8 cellular contexts compared by ENCODE assay signal in the genomic region with DNA sequence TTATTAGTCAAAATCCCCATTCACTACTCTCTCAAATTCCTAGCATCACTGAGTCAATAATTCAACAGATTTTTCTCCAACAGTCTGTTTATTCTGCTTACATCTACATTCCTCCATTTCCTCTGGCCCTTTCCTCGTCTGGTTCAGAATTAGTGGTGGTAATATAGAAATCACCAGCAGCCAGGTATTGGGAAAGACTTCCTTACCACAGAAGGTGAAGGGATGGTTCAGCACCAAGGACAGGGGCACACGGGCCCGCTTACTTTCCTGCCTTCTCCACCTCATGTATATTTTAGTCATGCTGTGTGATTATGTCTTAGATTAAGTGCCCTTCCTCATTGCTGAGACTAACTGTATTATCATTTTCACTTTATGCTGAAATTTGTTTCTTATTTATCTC.
A peak's percentile ranks its signal among the peaks of the same experiment; 100 is the strongest.
DNase-seq lines count a peak whose midpoint lies in the region; ATAC-seq and TF ChIP-seq lines count a peak whose summit lies in the region.

No MANE protein-coding gene starts in this region.

- H3K9me3 ChIP-seq in lower lobe of right lung = no peaks in the 10 kb centered on the region

- peak; percentile 46 for DNase-seq in Daoy (ENCODE audit: low read depth)
- peak; percentile 69 to 71 for DNase-seq in Kasumi-1 (lab: John Stamatoyannopoulos, UW)
- peak; percentile 40 for DNase-seq in activated T-cell treated with anti-CD3 and anti-CD28 coated beads, Interleukin-2, amount 50 U/mL, for 24 hours
- peak; percentile 54 for DNase-seq in lower lobe of right lung
- no peak for DNase-seq in dedifferentiated amniotic fluid mesenchymal stem cell (ENCODE audit: extremely low spot score)
- DNase-seq in stimulated activated effector memory CD8-positive, alpha-beta T cell treated with anti-CD3 and anti-CD28 coated beads, Interleukin-12 subunit alpha, Interleukin-12 subunit beta, amount 100 ng/mL, for 72 hours (ENCODE audit: low spot score in 2 of 2) = no peak

- peaks cover 2% of the 10 kb centered on the region for H3K4me1 Mint-ChIP-seq in activated T-cell treated with anti-CD3 and anti-CD28 coated beads, Interleukin-2, amount 50 U/mL, for 24 hours (ENCODE audit: low read depth)
- no peaks in the 10 kb centered on the region for H3K4me1 Mint-ChIP-seq in stimulated activated effector memory CD8-positive, alpha-beta T cell treated with anti-CD3 and anti-CD28 coated beads, Interleukin-12 subunit alpha, Interleukin-12 subunit beta, amount 100 ng/mL, for 72 hours

- ATAC-seq in lower lobe of right lung (peak in 1 of 2 donors; percentile 52), HG02840 (IDR thresholded peaks at IDR 0.05; ENCODE audit: low FRiP score, unreplicated experiment) (no peak), HG02970 (IDR thresholded peaks at IDR 0.05; ENCODE audit: low FRiP score, unreplicated experiment) (no peak)
- no peak for ATAC-seq in stimulated activated effector memory CD8-positive, alpha-beta T cell treated with anti-CD3 and anti-CD28 coated beads, Interleukin-12 subunit alpha, Interleukin-12 subunit beta, amount 100 ng/mL, for 72 hours

- no peaks in the 10 kb centered on the region for H3K4me1 ChIP-seq in lower lobe of right lung

- no peaks in the 10 kb centered on the region for H3K36me3 Mint-ChIP-seq in activated T-cell treated with anti-CD3 and anti-CD28 coated beads, Interleukin-2, amount 50 U/mL, for 24 hours (ENCODE audit: low read depth)
- no peaks in the 10 kb centered on the region for H3K36me3 Mint-ChIP-seq in stimulated activated effector memory CD8-positive, alpha-beta T cell treated with anti-CD3 and anti-CD28 coated beads, Interleukin-12 subunit alpha, Interleukin-12 subunit beta, amount 100 ng/mL, for 72 hours

- intact Hi-C loops in lower lobe of right lung (cut with DNase I) = no loop called here

- peaks cover 7% of the 10 kb centered on the region for H3K9me3 Mint-ChIP-seq in activated T-cell treated with anti-CD3 and anti-CD28 coated beads, Interleukin-2, amount 50 U/mL, for 24 hours
- peaks cover 3% of the 10 kb centered on the region for H3K9me3 Mint-ChIP-seq in stimulated activated effector memory CD8-positive, alpha-beta T cell treated with anti-CD3 and anti-CD28 coated beads, Interleukin-12 subunit alpha, Interleukin-12 subunit beta, amount 100 ng/mL, for 72 hours

- H3K27ac ChIP-seq in lower lobe of right lung = no peak overlapping the region

- H3K36me3 ChIP-seq in lower lobe of right lung = no peaks in the 10 kb centered on the region

- H3K4me3 ChIP-seq in lower lobe of right lung = no peak overlapping the region

- no peaks in the 10 kb centered on the region for H3K27me3 ChIP-seq in lower lobe of right lung (ENCODE audit: low read depth)

- TF ChIP-seq CTCF in lower lobe of right lung (IDR thresholded peaks at IDR 0.05) = no peak

- no peaks in the 10 kb centered on the region for H3K27me3 Mint-ChIP-seq in activated T-cell treated with anti-CD3 and anti-CD28 coated beads, Interleukin-2, amount 50 U/mL, for 24 hours

- no peak overlapping the region for H3K4me3 Mint-ChIP-seq in activated T-cell treated with anti-CD3 and anti-CD28 coated beads, Interleukin-2, amount 50 U/mL, for 24 hours
- no peak overlapping the region for H3K4me3 Mint-ChIP-seq in stimulated activated effector memory CD8-positive, alpha-beta T cell treated with anti-CD3 and anti-CD28 coated beads, Interleukin-12 subunit alpha, Interleukin-12 subunit beta, amount 100 ng/mL, for 72 hours

- H3K27ac Mint-ChIP-seq in activated T-cell treated with anti-CD3 and anti-CD28 coated beads, Interleukin-2, amount 50 U/mL, for 24 hours = no peak overlapping the region
- H3K27ac Mint-ChIP-seq in stimulated activated effector memory CD8-positive, alpha-beta T cell treated with anti-CD3 and anti-CD28 coated beads, Interleukin-12 subunit alpha, Interleukin-12 subunit beta, amount 100 ng/mL, for 72 hours = no peak overlapping the region

Comparison
In these comparisons a context has a peak if more than half of its experiments do, and no peak if none do; other contexts are left out.
1. DNase-seq: peak in Daoy (single experiment), Kasumi-1 (2 of 2), activated T-cell treated with anti-CD3 and anti-CD28 coated beads, Interleukin-2, amount 50 U/mL, for 24 hours (single experiment) and lower lobe of right lung (single experiment); none in dedifferentiated amniotic fluid mesenchymal stem cell (single experiment) and stimulated activated effector memory CD8-positive, alpha-beta T cell treated with anti-CD3 and anti-CD28 coated beads, Interleukin-12 subunit alpha, Interleukin-12 subunit beta, amount 100 ng/mL, for 72 hours (0 of 2).